In the genomic region with DNA sequence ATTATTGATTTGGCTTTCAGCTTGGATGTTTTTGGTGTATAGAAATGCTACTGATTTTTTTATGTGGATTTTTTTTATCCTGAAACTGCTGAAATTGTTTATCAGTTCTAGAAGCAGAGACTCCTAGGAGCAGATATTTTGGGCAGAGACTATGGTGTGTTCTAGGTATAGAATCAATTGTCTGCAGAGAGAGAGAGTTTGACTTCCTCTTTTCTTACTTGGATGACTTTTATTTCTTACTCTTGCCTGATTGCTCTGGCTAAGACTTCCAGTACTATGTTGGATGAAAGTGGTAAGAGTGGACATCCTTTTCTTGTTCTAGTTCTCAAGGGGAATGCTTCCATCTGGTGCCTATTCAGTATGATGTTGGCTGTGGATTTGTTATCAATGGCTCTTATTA, we compare ENCODE assay signal across 33 cellular contexts.
"Had no signal": no experiment of that assay in that cellular context is flagged by ENCODE, and none has a peak within 500 bp of the region (broad histone marks: within the 10 kb centered on the region; RNA-seq: fewer than 3 reads in every experiment).

No MANE protein-coding gene starts in this region.

- H3K4me3 ChIP-seq: adrenal gland, ascending aorta, breast epithelium, cardiac muscle cell, colonic mucosa, esophagus squamous epithelium, gastroesophageal sphincter, heart right ventricle had no signal

- H3K4me1 ChIP-seq: adrenal gland, ascending aorta, breast epithelium, colonic mucosa, esophagus squamous epithelium, gastroesophageal sphincter, heart right ventricle had no signal

- H3K36me3 ChIP-seq: adrenal gland, ascending aorta, breast epithelium, cardiac muscle cell, colonic mucosa, esophagus squamous epithelium, gastroesophageal sphincter, heart right ventricle had no signal

- H3K27ac Mint-ChIP-seq: activated CD4-positive, alpha-beta memory T cell treated with anti-CD3 and anti-CD28 coated beads for 36 hours; activated CD4-positive, alpha-beta T cell treated with anti-CD3 and anti-CD28 coated beads for 36 hours; activated CD4-positive, alpha-beta T cell treated with anti-CD3 and anti-CD28 coated beads, Interleukin-2, amount 10 ng/mL, durations not matched to agents 24 days and 14 days; activated naive CD4-positive, alpha-beta T cell treated with anti-CD3 and anti-CD28 coated beads for 36 hours; activated naive CD4-positive, alpha-beta T cell treated with anti-CD3 and anti-CD28 coated beads, Interleukin-2, amount 50 U/mL, for 24 hours; activated naive CD8-positive, alpha-beta T cell treated with anti-CD3 and anti-CD28 coated beads for 36 hours; activated naive CD8-positive, alpha-beta T cell treated with anti-CD3 and anti-CD28 coated beads, Interleukin-2, amount 50 U/mL, for 24 hours; activated T-helper 17 cell treated with anti-CD3 and anti-CD28 coated beads, Interleukin-2, amount 50 U/mL, for 72 hours; brain; T-cell; T-helper 1 cell treated with Interleukin-12 subunit alpha and Interleukin-12 subunit beta and Interleukin-4 antibody, amounts not matched to agents 30 μg/mL and 1 μg/mL, for 36 hours had no signal

- FAIRE-seq: endometrium, endothelial cell of umbilical vein had no signal

- H3K27me3 Mint-ChIP-seq: activated CD4-positive, alpha-beta memory T cell treated with anti-CD3 and anti-CD28 coated beads for 36 hours; activated CD4-positive, alpha-beta T cell treated with anti-CD3 and anti-CD28 coated beads for 36 hours; activated CD4-positive, alpha-beta T cell treated with anti-CD3 and anti-CD28 coated beads, Interleukin-2, amount 10 ng/mL, durations not matched to agents 24 days and 14 days; activated naive CD4-positive, alpha-beta T cell treated with anti-CD3 and anti-CD28 coated beads, Interleukin-2, amount 50 U/mL, for 24 hours; activated naive CD8-positive, alpha-beta T cell treated with anti-CD3 and anti-CD28 coated beads for 36 hours; activated naive CD8-positive, alpha-beta T cell treated with anti-CD3 and anti-CD28 coated beads, Interleukin-2, amount 50 U/mL, for 24 hours; activated T-helper 17 cell treated with anti-CD3 and anti-CD28 coated beads, Interleukin-2, amount 50 U/mL, for 72 hours; T-cell had no signal

- H3K27me3 ChIP-seq: adrenal gland, ascending aorta, breast epithelium, cardiac muscle cell, colonic mucosa, esophagus squamous epithelium, heart right ventricle had no signal

- H3K4me1 Mint-ChIP-seq: activated CD4-positive, alpha-beta T cell treated with anti-CD3 and anti-CD28 coated beads for 36 hours; activated CD4-positive, alpha-beta T cell treated with anti-CD3 and anti-CD28 coated beads, Interleukin-2, amount 10 ng/mL, durations not matched to agents 24 days and 14 days; activated naive CD4-positive, alpha-beta T cell treated with anti-CD3 and anti-CD28 coated beads, Interleukin-2, amount 50 U/mL, for 24 hours; activated naive CD8-positive, alpha-beta T cell treated with anti-CD3 and anti-CD28 coated beads for 36 hours; activated naive CD8-positive, alpha-beta T cell treated with anti-CD3 and anti-CD28 coated beads, Interleukin-2, amount 50 U/mL, for 24 hours; activated T-helper 17 cell treated with anti-CD3 and anti-CD28 coated beads, Interleukin-2, amount 50 U/mL, for 72 hours; T-cell had no signal

- H3K27ac ChIP-seq: adrenal gland, ascending aorta, breast epithelium, cardiac muscle cell, colonic mucosa, epithelial cell of prostate, esophagus squamous epithelium, gastroesophageal sphincter, heart right ventricle had no signal

- H3K4me3 Mint-ChIP-seq: activated CD4-positive, alpha-beta memory T cell treated with anti-CD3 and anti-CD28 coated beads for 36 hours; activated CD4-positive, alpha-beta T cell treated with anti-CD3 and anti-CD28 coated beads for 36 hours; activated CD4-positive, alpha-beta T cell treated with anti-CD3 and anti-CD28 coated beads, Interleukin-2, amount 10 ng/mL, durations not matched to agents 24 days and 14 days; activated naive CD4-positive, alpha-beta T cell treated with anti-CD3 and anti-CD28 coated beads for 36 hours; activated naive CD4-positive, alpha-beta T cell treated with anti-CD3 and anti-CD28 coated beads, Interleukin-2, amount 50 U/mL, for 24 hours; activated naive CD8-positive, alpha-beta T cell treated with anti-CD3 and anti-CD28 coated beads for 36 hours; activated naive CD8-positive, alpha-beta T cell treated with anti-CD3 and anti-CD28 coated beads, Interleukin-2, amount 50 U/mL, for 24 hours; activated T-cell treated with anti-CD3 and anti-CD28 coated beads, Interleukin-2, amount 50 U/mL, for 4 hours; activated T-helper 17 cell treated with anti-CD3 and anti-CD28 coated beads, Interleukin-2, amount 50 U/mL, for 72 hours; brain; T-cell; T-helper 1 cell treated with Interleukin-12 subunit alpha and Interleukin-12 subunit beta and Interleukin-4 antibody, amounts not matched to agents 30 μg/mL and 1 μg/mL, for 36 hours had no signal

- H3K36me3 Mint-ChIP-seq: activated CD4-positive, alpha-beta memory T cell treated with anti-CD3 and anti-CD28 coated beads for 36 hours; activated naive CD4-positive, alpha-beta T cell treated with anti-CD3 and anti-CD28 coated beads, Interleukin-2, amount 50 U/mL, for 24 hours; activated naive CD8-positive, alpha-beta T cell treated with anti-CD3 and anti-CD28 coated beads for 36 hours; brain; T-cell had no signal

- H3K9me3 ChIP-seq: adrenal gland, ascending aorta, breast epithelium, colonic mucosa, esophagus squamous epithelium, gastroesophageal sphincter had no signal

- ATAC-seq: activated CD4-positive, alpha-beta T cell treated with anti-CD3 and anti-CD28 coated beads for 36 hours; activated naive CD8-positive, alpha-beta T cell treated with anti-CD3 and anti-CD28 coated beads, Interleukin-2, amount 50 U/mL, for 24 hours; activated T-cell treated with anti-CD3 and anti-CD28 coated beads, Interleukin-2, amount 50 U/mL, for 4 hours; activated T-helper 17 cell treated with anti-CD3 and anti-CD28 coated beads, Interleukin-2, amount 50 U/mL, for 72 hours; gastroesophageal sphincter; heart right ventricle; T-cell had no signal

- DNase-seq: activated CD4-positive, alpha-beta memory T cell treated with anti-CD3 and anti-CD28 coated beads for 36 hours; activated CD4-positive, alpha-beta T cell treated with anti-CD3 and anti-CD28 coated beads for 36 hours; activated CD4-positive, alpha-beta T cell treated with anti-CD3 and anti-CD28 coated beads, Interleukin-2, amount 10 ng/mL, durations not matched to agents 24 days and 14 days; activated CD4-positive, CD25-positive, alpha-beta regulatory T cell; activated CD4-positive, CD25-positive, alpha-beta regulatory T cell treated with anti-CD3 and anti-CD28 coated beads, Interleukin-2, amount 50 U/mL, for 72 hours; activated CD8-positive, alpha-beta memory T cell treated with anti-CD3 and anti-CD28 coated beads, Interleukin-2, amount 50 U/mL, for 48 hours; activated effector memory CD4-positive, alpha-beta T cell treated with anti-CD3 and anti-CD28 coated beads, Interleukin-2, amount 50 U/mL, for 16 hours; activated naive CD4-positive, alpha-beta T cell treated with anti-CD3 and anti-CD28 coated beads for 36 hours; activated naive CD8-positive, alpha-beta T cell treated with anti-CD3 and anti-CD28 coated beads for 36 hours; activated naive CD8-positive, alpha-beta T cell treated with anti-CD3 and anti-CD28 coated beads, Interleukin-2, amount 50 U/mL, for 24 hours; activated T-cell treated with anti-CD3 and anti-CD28 coated beads, Interleukin-2, amount 50 U/mL, for 4 hours; adrenal gland; amygdala; central memory CD4-positive, alpha-beta T cell; cerebellar nuclear complex; colonic mucosa; effector CD8-positive, alpha-beta T cell; esophagus squamous epithelium; foreskin melanocyte; heart right ventricle; T-cell; T1000 had no signal
